In the genomic region with DNA sequence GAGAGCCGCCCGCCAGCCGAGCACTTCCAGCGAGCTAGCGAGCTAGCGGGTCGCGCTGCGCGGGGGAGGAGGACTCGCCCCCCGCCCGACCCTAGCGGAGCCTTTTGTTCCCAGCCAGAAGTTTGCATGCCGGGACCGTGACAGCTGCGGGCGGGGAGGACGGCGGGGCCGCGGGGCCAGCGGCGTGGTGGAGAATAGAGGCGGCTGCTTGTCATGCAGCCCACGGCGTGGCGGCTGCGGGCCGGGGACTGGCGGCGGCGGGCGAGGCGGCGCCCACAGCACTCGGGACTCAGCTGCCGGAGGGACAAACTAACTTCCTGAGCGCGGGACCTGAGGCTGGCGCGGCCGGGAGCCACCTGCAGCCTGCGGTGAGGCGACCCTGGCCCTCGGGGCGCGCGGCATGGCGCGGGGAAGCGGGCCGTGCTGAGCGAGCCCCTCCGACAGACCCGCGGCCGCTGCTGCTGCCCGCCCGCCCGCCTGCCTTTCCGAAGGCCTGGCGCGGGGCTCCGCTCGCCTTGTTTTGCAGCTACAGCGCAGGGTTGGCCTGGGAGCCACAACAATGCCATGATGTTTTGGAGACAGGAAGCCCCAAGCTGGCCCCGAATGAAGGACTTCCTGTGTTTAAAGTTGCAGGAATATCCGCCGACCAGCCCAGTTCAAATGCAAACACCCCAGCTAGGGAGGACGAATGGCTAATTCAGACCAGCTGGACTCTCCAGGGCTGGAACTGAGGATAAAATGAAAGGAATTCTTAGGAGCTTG, we compare ENCODE assay signal across 8 cellular contexts.
A peak's percentile ranks its signal among the peaks of the same experiment; 100 is the strongest.
DNase-seq lines count a peak whose midpoint lies in the region; ATAC-seq, FAIRE-seq and TF ChIP-seq lines count a peak whose summit lies in the region.

No MANE protein-coding gene starts in this region.

- H3K27me3 ChIP-seq in HepG2 (ENCODE audit: control insufficient read depth in 1 of 2, insufficient read depth in 2 of 2, low read length in 2 of 2) = no peaks in the 10 kb centered on the region; a peak in 1 of 5 replicates

- H3K9ac ChIP-seq in HepG2 (ENCODE audit: insufficient read depth, low read depth, low read length) = peak overlapping the region; percentile 75

- CTCF ChIA-PET in HepG2 (lab: Yijun Ruan, JAX; ENCODE audit: low intra/inter-chr PET ratio, low total read pairs) = no interaction called here

- peaks cover 35% of the 10 kb centered on the region for H3K79me2 ChIP-seq in HepG2 (ENCODE audit: insufficient read depth, low read length)

- H3K9me3 ChIP-seq in HepG2 (ENCODE audit: low read length) = no peaks in the 10 kb centered on the region

- POLR2A ChIA-PET in HepG2 (lab: Yijun Ruan, JAX) = interaction anchor here (1.2 to 5.1 kb wide), 6 partner anchors 10 to 251 kb away, joined by 5 to 41 read pairs (median 7); no protein-coding TSS in a partner anchor

- peak overlapping the region; percentile 81 for H3K27ac ChIP-seq in HepG2 (ENCODE audit: extremely low read length, insufficient read depth, low read length)

- TF ChIP-seq RAD21 in HepG2 (CRISPR knock-in tag; IDR thresholded peaks at IDR 0.05) = no peak; the same call in 1 of the 2 replicates

- peak overlapping the region; percentile 70 to 82 (median 79) for H3K4me3 ChIP-seq in HepG2 (replicated peaks in 1 of 3; ENCODE audit: insufficient read depth in 1 of 3, low read depth in 2 of 3, low read length in 3 of 3)

- H3K36me3 ChIP-seq in HepG2 (replicated peaks in 1 of 2; ENCODE audit: control insufficient read depth in 1 of 2, insufficient read depth in 2 of 2, low read length in 2 of 2) = peaks cover 1 to 7% of the 10 kb centered on the region in 2 experiments; a peak in 1 of 5 replicates

- TF ChIP-seq EP300 in HepG2 (IDR thresholded peaks at IDR 0.05; ENCODE audit: low read depth in 2 of 2, low read length in 2 of 2) (no peak), HepG2 (CRISPR knock-in tag; IDR thresholded peaks at IDR 0.05; ENCODE audit: borderline replicate concordance) (no peak)

- TF ChIP-seq CTCF in HepG2 (CRISPR knock-in tag; IDR thresholded peaks at IDR 0.05) (no peak), GM20000 (IDR thresholded peaks at IDR 0.05; ENCODE audit: extremely low read depth, missing control alignments) (no peak)

- peak; percentile 70 for FAIRE-seq in HepG2 (lab: Jason Lieb, UNC)

- peak; percentile 66 for DNase-seq in activated CD8-positive, alpha-beta memory T cell treated with anti-CD3 and anti-CD28 coated beads for 24 hours
- DNase-seq in activated CD8-positive, alpha-beta memory T cell treated with anti-CD3 and anti-CD28 coated beads, Interleukin-2, amount 50 U/mL, for 48 hours = no peak
- peak; percentile 83 for DNase-seq in RPMI7951 (ENCODE audit: low read depth)
- DNase-seq in dermis microvascular lymphatic vessel endothelial cell (ENCODE audit: low read depth in 2 of 2) = peak; percentile 88 to 91
- peak; percentile 72 for DNase-seq in HepG2 (ENCODE audit: low spot score)
- DNase-seq in stromal cell of bone marrow (ENCODE audit: low read depth) = peak; percentile 43
- no peak for DNase-seq in GM20000 (ENCODE audit: low spot score)

- peak; percentile 20 for ATAC-seq in HG03066 (IDR thresholded peaks at IDR 0.05; ENCODE audit: low read depth, unreplicated experiment)
- peak; percentile 33 for ATAC-seq in HepG2

- BruUV-seq in HepG2 (replicated peaks; lab: Mats Ljungman, UMichigan) = no TSS peak

- 0% methylated on average over 14 of the region's 71 CpGs for WGBS in HepG2 (ENCODE audit: low lambda C conversion rate)

- peak overlapping the region; percentile 82 for H3K4me2 ChIP-seq in HepG2 (ENCODE audit: low read depth, low read length)

- intact Hi-C loops in HepG2 (cut with micrococcal nuclease; ENCODE audit: unreplicated experiment) = no loop called here

- H3K4me1 ChIP-seq in HepG2 (ENCODE audit: insufficient read depth, low read length) = peaks cover 73% of the 10 kb centered on the region

- H2AFZ ChIP-seq in HepG2 (ENCODE audit: low read length) = no peak overlapping the region

- H4K20me1 ChIP-seq in HepG2 (ENCODE audit: insufficient read depth, low read length) = peaks cover 25% of the 10 kb centered on the region

- in situ Hi-C loops in HepG2 (cut with HindIII; ENCODE audit: extremely low pct_ligation_motif_present, low pct_unique_long_range_greater_than_20kb) = no loop called here

- peak; percentile 24 to 64; a peak in 3 of 4 replicates for TF ChIP-seq POLR2A in HepG2 (IDR thresholded peaks at IDR 0.05; ENCODE audit: insufficient read depth in 1 of 2, low read depth in 2 of 2, low read length in 2 of 2)

TF ChIP-seq in HepG2, 621 proteins besides CTCF, POLR2A, EP300 and RAD21 (continues in another document):
- TF ChIP-seq EEA1 (CRISPR knock-in tag; IDR thresholded peaks at IDR 0.05; ENCODE audit: borderline replicate concordance) (peak; percentile 48; the same call in 1 of the 2 replicates), MEF2D (CRISPR knock-in tag; IDR thresholded peaks at IDR 0.05) (no peak), ZNF713 (CRISPR knock-in tag; IDR thresholded peaks at IDR 0.05) (no peak), PAF1 (CRISPR knock-in tag; IDR thresholded peaks at IDR 0.05) (no peak), ZNF235 (CRISPR knock-in tag; IDR thresholded peaks at IDR 0.05; ENCODE audit: borderline replicate concordance) (0 out of 2 replicates have a peak, but pooled peaks have one; percentile 53)
- TF ChIP-seq, protein P1, sequence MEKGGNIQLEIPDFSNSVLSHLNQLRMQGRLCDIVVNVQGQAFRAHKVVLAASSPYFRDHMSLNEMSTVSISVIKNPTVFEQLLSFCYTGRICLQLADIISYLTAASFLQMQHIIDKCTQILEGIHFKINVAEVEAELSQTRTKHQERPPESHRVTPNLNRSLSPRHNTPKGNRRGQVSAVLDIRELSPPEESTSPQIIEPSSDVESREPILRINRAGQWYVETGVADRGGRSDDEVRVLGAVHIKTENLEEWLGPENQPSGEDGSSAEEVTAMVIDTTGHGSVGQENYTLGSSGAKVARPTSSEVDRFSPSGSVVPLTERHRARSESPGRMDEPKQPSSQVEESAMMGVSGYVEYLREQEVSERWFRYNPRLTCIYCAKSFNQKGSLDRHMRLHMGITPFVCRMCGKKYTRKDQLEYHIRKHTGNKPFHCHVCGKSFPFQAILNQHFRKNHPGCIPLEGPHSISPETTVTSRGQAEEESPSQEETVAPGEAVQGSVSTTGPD (CRISPR knock-in tag; IDR thresholded peaks at IDR 0.05) = no peak
- TF ChIP-seq, protein P2, sequence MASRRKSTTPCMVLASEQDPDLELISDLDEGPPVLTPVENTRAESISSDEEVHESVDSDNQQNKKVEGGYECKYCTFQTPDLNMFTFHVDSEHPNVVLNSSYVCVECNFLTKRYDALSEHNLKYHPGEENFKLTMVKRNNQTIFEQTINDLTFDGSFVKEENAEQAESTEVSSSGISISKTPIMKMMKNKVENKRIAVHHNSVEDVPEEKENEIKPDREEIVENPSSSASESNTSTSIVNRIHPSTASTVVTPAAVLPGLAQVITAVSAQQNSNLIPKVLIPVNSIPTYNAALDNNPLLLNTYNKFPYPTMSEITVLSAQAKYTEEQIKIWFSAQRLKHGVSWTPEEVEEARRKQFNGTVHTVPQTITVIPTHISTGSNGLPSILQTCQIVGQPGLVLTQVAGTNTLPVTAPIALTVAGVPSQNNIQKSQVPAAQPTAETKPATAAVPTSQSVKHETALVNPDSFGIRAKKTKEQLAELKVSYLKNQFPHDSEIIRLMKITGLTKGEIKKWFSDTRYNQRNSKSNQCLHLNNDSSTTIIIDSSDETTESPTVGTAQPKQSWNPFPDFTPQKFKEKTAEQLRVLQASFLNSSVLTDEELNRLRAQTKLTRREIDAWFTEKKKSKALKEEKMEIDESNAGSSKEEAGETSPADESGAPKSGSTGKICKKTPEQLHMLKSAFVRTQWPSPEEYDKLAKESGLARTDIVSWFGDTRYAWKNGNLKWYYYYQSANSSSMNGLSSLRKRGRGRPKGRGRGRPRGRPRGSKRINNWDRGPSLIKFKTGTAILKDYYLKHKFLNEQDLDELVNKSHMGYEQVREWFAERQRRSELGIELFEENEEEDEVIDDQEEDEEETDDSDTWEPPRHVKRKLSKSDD (CRISPR knock-in tag; IDR thresholded peaks at IDR 0.05; ENCODE audit: low read depth) = 0 out of 2 replicates have a peak, but pooled peaks have one; percentile 26
- TF ChIP-seq, protein P3, sequence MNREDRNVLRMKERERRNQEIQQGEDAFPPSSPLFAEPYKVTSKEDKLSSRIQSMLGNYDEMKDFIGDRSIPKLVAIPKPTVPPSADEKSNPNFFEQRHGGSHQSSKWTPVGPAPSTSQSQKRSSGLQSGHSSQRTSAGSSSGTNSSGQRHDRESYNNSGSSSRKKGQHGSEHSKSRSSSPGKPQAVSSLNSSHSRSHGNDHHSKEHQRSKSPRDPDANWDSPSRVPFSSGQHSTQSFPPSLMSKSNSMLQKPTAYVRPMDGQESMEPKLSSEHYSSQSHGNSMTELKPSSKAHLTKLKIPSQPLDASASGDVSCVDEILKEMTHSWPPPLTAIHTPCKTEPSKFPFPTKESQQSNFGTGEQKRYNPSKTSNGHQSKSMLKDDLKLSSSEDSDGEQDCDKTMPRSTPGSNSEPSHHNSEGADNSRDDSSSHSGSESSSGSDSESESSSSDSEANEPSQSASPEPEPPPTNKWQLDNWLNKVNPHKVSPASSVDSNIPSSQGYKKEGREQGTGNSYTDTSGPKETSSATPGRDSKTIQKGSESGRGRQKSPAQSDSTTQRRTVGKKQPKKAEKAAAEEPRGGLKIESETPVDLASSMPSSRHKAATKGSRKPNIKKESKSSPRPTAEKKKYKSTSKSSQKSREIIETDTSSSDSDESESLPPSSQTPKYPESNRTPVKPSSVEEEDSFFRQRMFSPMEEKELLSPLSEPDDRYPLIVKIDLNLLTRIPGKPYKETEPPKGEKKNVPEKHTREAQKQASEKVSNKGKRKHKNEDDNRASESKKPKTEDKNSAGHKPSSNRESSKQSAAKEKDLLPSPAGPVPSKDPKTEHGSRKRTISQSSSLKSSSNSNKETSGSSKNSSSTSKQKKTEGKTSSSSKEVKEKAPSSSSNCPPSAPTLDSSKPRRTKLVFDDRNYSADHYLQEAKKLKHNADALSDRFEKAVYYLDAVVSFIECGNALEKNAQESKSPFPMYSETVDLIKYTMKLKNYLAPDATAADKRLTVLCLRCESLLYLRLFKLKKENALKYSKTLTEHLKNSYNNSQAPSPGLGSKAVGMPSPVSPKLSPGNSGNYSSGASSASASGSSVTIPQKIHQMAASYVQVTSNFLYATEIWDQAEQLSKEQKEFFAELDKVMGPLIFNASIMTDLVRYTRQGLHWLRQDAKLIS (CRISPR knock-in tag; IDR thresholded peaks at IDR 0.05) = no peak
- TF ChIP-seq, protein P4, sequence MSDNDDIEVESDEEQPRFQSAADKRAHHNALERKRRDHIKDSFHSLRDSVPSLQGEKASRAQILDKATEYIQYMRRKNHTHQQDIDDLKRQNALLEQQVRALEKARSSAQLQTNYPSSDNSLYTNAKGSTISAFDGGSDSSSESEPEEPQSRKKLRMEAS (IDR thresholded peaks at IDR 0.05) = peak; percentile 60
- TF ChIP-seq, protein P5, sequence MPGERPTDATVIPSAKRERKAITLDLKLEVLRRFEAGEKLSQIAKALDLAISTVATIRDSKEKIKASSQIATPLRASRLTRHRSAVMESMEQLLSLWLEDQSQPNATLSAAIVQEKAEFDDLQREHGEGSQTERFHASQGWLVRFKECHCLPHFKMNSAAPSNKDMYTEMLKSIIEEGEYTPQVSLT (CRISPR knock-in tag; IDR thresholded peaks at IDR 0.05; ENCODE audit: borderline replicate concordance, low read depth) = no peak

Comparison
In these comparisons a context has a peak if more than half of its experiments do, and no peak if none do; other contexts are left out.
1. DNase-seq: peak in activated CD8-positive, alpha-beta memory T cell treated with anti-CD3 and anti-CD28 coated beads for 24 hours (single experiment), RPMI7951 (single experiment), dermis microvascular lymphatic vessel endothelial cell (2 of 2), HepG2 (single experiment) and stromal cell of bone marrow (single experiment); none in activated CD8-positive, alpha-beta memory T cell treated with anti-CD3 and anti-CD28 coated beads, Interleukin-2, amount 50 U/mL, for 48 hours (single experiment) and GM20000 (single experiment).